Comparison of ENCODE assay signal across 18 cellular contexts in the genomic region with DNA sequence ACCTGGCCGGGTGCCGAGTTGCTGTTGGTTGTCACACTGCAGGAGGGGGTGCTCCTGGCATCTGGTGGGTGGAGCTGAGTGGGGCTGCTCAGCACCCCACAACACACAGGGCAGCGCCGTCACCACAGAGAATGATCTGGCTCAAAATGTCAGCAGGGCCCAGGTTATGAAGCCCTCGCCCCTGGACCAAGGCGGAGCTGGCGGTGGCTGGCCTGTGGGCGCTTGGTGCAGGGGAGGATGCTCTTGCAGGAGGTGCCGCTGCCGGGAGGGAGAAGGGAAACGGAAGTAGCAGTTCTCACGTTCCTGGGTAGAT. TPM values are rescaled to one million over a fixed set of nuclear protein-coding genes. Genes with fewer than 3 reads are reported as not detected.
DNase-seq lines count a peak whose midpoint lies in the region; ATAC-seq and TF ChIP-seq lines count a peak whose summit lies in the region.
"Had no signal": no experiment of that assay in that cellular context is flagged by ENCODE, and none has a peak within 500 bp of the region (broad histone marks: within the 10 kb centered on the region; RNA-seq: fewer than 3 reads in every experiment).

No MANE protein-coding gene starts in this region.

- CTCF ChIA-PET in activated naive CD4-positive, alpha-beta T cell treated with anti-CD3 and anti-CD28 coated beads for 36 hours (lab: Charles Lee) = interaction anchor here (0.6 kb wide), 1 partner anchor 214 kb away, joined by 3 read pairs; no protein-coding TSS in a partner anchor

- peaks cover 14% of the 10 kb centered on the region for H3K36me3 ChIP-seq in endodermal cell (ENCODE audit: control insufficient read depth, insufficient read depth, low read length)
- H3K36me3 ChIP-seq: tibial artery had no signal

- no peak overlapping the region for H3K4me3 ChIP-seq in endodermal cell (ENCODE audit: low read length)
- H3K4me3 ChIP-seq: lung, tibial artery had no signal

- H3K27ac ChIP-seq in endodermal cell (ENCODE audit: low read depth, low read length) (no peak overlapping the region), substantia nigra (ENCODE audit: low read depth, low read length, poor library complexity, severe bottlenecking) (peak overlapping the region; percentile 86)
- H3K27ac ChIP-seq: foreskin keratinocyte, tibial artery had no signal

- intact Hi-C loops in activated naive CD4-positive, alpha-beta T cell treated with anti-CD3 and anti-CD28 coated beads for 36 hours (cut with micrococcal nuclease) = no loop called here

- H3K4me3 Mint-ChIP-seq in activated naive CD4-positive, alpha-beta T cell treated with anti-CD3 and anti-CD28 coated beads for 36 hours = peak overlapping the region; percentile 29
- H3K4me3 Mint-ChIP-seq in endodermal cell = no peak overlapping the region
- H3K4me3 Mint-ChIP-seq: activated naive CD4-positive, alpha-beta T cell treated with anti-CD3 and anti-CD28 coated beads, Interleukin-2, amount 50 U/mL, for 24 hours; nephron had no signal

- no peak for ATAC-seq in GM19452 (IDR thresholded peaks at IDR 0.05; ENCODE audit: unreplicated experiment)
- ATAC-seq: foreskin keratinocyte had no signal

- peaks cover 4% of the 10 kb centered on the region for H3K4me1 ChIP-seq in endodermal cell (ENCODE audit: control insufficient read depth, insufficient read depth, low read length)
- H3K4me1 ChIP-seq: foreskin keratinocyte had no signal

- no peaks in the 10 kb centered on the region for H3K9me3 ChIP-seq in endodermal cell (ENCODE audit: control insufficient read depth, low read length)
- H3K9me3 ChIP-seq: tibial artery had no signal

- TF ChIP-seq CTCF in endodermal cell (conservative IDR thresholded peaks at IDR 0.05) = no peak

- H3K27me3 ChIP-seq in endodermal cell (ENCODE audit: control insufficient read depth, insufficient read depth, low read length, poor library complexity, severe bottlenecking) = no peaks in the 10 kb centered on the region

- peaks cover 27% of the 10 kb centered on the region for H3K4me1 Mint-ChIP-seq in activated naive CD4-positive, alpha-beta T cell treated with anti-CD3 and anti-CD28 coated beads for 36 hours (ENCODE audit: low read depth)
- H3K4me1 Mint-ChIP-seq in endodermal cell = peaks cover 8% of the 10 kb centered on the region

- WGBS in endodermal cell (ENCODE audit: insufficient coverage in 1 of 2, insufficient read length in 1 of 2), 2 experiments = 88 to 91% methylated on average over 9 to 12 of the region's 12 CpGs

- H3K9me3 Mint-ChIP-seq in activated naive CD4-positive, alpha-beta T cell treated with anti-CD3 and anti-CD28 coated beads for 36 hours = no peaks in the 10 kb centered on the region
- H3K9me3 Mint-ChIP-seq in endodermal cell = no peaks in the 10 kb centered on the region
- H3K9me3 Mint-ChIP-seq: activated naive CD4-positive, alpha-beta T cell treated with anti-CD3 and anti-CD28 coated beads, Interleukin-2, amount 50 U/mL, for 24 hours; nephron had no signal

- H3K36me3 Mint-ChIP-seq in activated naive CD4-positive, alpha-beta T cell treated with anti-CD3 and anti-CD28 coated beads for 36 hours (ENCODE audit: low read depth) = peaks cover 2% of the 10 kb centered on the region
- peaks cover 8% of the 10 kb centered on the region for H3K36me3 Mint-ChIP-seq in endodermal cell (ENCODE audit: low read depth)
- H3K36me3 Mint-ChIP-seq: activated naive CD4-positive, alpha-beta T cell treated with anti-CD3 and anti-CD28 coated beads, Interleukin-2, amount 50 U/mL, for 24 hours had no signal

- no peaks in the 10 kb centered on the region for H3K27me3 Mint-ChIP-seq in activated naive CD4-positive, alpha-beta T cell treated with anti-CD3 and anti-CD28 coated beads for 36 hours (ENCODE audit: low read depth)
- peaks cover 35% of the 10 kb centered on the region for H3K27me3 Mint-ChIP-seq in endodermal cell (ENCODE audit: insufficient read depth)
- H3K27me3 Mint-ChIP-seq: activated naive CD4-positive, alpha-beta T cell treated with anti-CD3 and anti-CD28 coated beads, Interleukin-2, amount 50 U/mL, for 24 hours had no signal

- peak overlapping the region; percentile 37 for H3K27ac Mint-ChIP-seq in activated naive CD4-positive, alpha-beta T cell treated with anti-CD3 and anti-CD28 coated beads for 36 hours
- H3K27ac Mint-ChIP-seq in endodermal cell = no peak overlapping the region
- H3K27ac Mint-ChIP-seq: activated naive CD4-positive, alpha-beta T cell treated with anti-CD3 and anti-CD28 coated beads, Interleukin-2, amount 50 U/mL, for 24 hours had no signal

- DNase-seq in activated naive CD4-positive, alpha-beta T cell treated with anti-CD3 and anti-CD28 coated beads for 36 hours = peak; percentile 21
- no peak for DNase-seq in activated naive CD4-positive, alpha-beta T cell (lab: John Stamatoyannopoulos, UW)
- DNase-seq in RPMI8226 (peak; percentile 76), endodermal cell (peak; percentile 39), substantia nigra (lab: John Stamatoyannopoulos, UW) (peak in 9 of 49 donors; percentile 26 to 69 (median 41)), Ammon's horn (ENCODE audit: low spot score) (no peak)
- DNase-seq in stimulated activated CD4-positive, alpha-beta T cell treated with anti-CD3 and anti-CD28 coated beads, Interleukin-4, amount 100 ng/mL, for 24 hours = no peak
- DNase-seq: DMS79 treated with DMSO at 0.1 percent for 48 hours; foreskin keratinocyte; NCI-H2081 treated with DMSO at 0.1 percent for 48 hours; retina; stimulated activated CD4-positive, alpha-beta T cell treated with anti-CD3 and anti-CD28 coated beads, Interleukin-1b, Interleukin-23, amount 100 ng/mL, for 48 hours; tibial artery had no signal

- no peak overlapping the region for H3K9ac ChIP-seq in endodermal cell (ENCODE audit: extremely low read depth, low read length, poor library complexity, severe bottlenecking)

RNA-seq across cellular contexts. Expression of a gene that starts 14.2 kb away (rescaled TPM):
- total RNA-seq in activated naive CD4-positive, alpha-beta T cell treated with anti-CD3 and anti-CD28 coated beads for 36 hours = 100 to 1,000 TPM; 171 to 175 TPM
- total RNA-seq in endodermal cell = 100 to 1,000 TPM; 139 to 171 TPM
- polyA plus RNA-seq in endodermal cell (2013, experiment 1 of 2) = 171 TPM
- 130 TPM for polyA plus RNA-seq in endodermal cell (2013, experiment 2 of 2)

RNA-seq across cellular contexts. Expression of a gene that starts 19.6 kb away (rescaled TPM):
- total RNA-seq in activated naive CD4-positive, alpha-beta T cell treated with anti-CD3 and anti-CD28 coated beads for 36 hours = not detected
- 1 to 10 TPM; 1.0 to 2.0 TPM for total RNA-seq in endodermal cell
- polyA plus RNA-seq in endodermal cell (2013, experiment 1 of 2) = 342 TPM
- polyA plus RNA-seq in endodermal cell (2013, experiment 2 of 2) = 263 TPM
- total RNA-seq: foreskin keratinocyte, M059J had no signal
- polyA plus RNA-seq: foreskin keratinocyte had no signal

RNA-seq across cellular contexts. Expression of a gene that starts 28.8 kb away (rescaled TPM):
- total RNA-seq in activated naive CD4-positive, alpha-beta T cell treated with anti-CD3 and anti-CD28 coated beads for 36 hours = 1 to 10 TPM; 5.7 to 7.1 TPM
- total RNA-seq in endodermal cell = 1 to 10 TPM; 2.5 to 3.5 TPM
- polyA plus RNA-seq in endodermal cell (2013, experiment 1 of 2) = 1.1 TPM
- polyA plus RNA-seq in endodermal cell (2013, experiment 2 of 2) = 1.1 TPM

RNA-seq across cellular contexts. Expression of a gene that starts 38.3 kb away (rescaled TPM):
- total RNA-seq in activated naive CD4-positive, alpha-beta T cell treated with anti-CD3 and anti-CD28 coated beads for 36 hours = not detected
- under 1 TPM in 1 of 2 donors, not detected in 1; 0.49 TPM for total RNA-seq in endodermal cell
- polyA plus RNA-seq in endodermal cell (2013, experiment 1 of 2) = 7.0 TPM
- polyA plus RNA-seq in endodermal cell (2013, experiment 2 of 2) = 8.3 TPM

Comparison
In these comparisons a context has a peak if more than half of its experiments do, and no peak if none do; other contexts are left out.
1. DNase-seq: peak in activated naive CD4-positive, alpha-beta T cell treated with anti-CD3 and anti-CD28 coated beads for 36 hours (single experiment), RPMI8226 (single experiment) and endodermal cell (single experiment); none in activated naive CD4-positive, alpha-beta T cell (0 of 4), Ammon's horn (single experiment) and stimulated activated CD4-positive, alpha-beta T cell treated with anti-CD3 and anti-CD28 coated beads, Interleukin-4, amount 100 ng/mL, for 24 hours (single experiment).